In genomic region chr20:14488756-14489479, GRCh38 we compare ENCODE assay signal across 16 cellular contexts.
"Had no signal": no experiment of that assay in that cellular context is flagged by ENCODE, and none has a peak within 500 bp of the region (broad histone marks: within the 10 kb centered on the region; RNA-seq: fewer than 3 reads in every experiment).

No MANE protein-coding gene starts in this region.

- DNase-seq: activated CD4-positive, alpha-beta T cell treated with anti-CD3 and anti-CD28 coated beads, Interleukin-2, amount 10 ng/mL, durations not matched to agents 24 days and 14 days; activated CD4-positive, CD25-positive, alpha-beta regulatory T cell; activated CD8-positive, alpha-beta memory T cell treated with anti-CD3 and anti-CD28 coated beads, Interleukin-2, amount 50 U/mL, for 4 hours; activated CD8-positive, alpha-beta T cell treated with anti-CD3 and anti-CD28 coated beads, Interleukin-2, amount 10 ng/mL, durations not matched to agents 7 days and 5 days; activated naive CD4-positive, alpha-beta T cell treated with Interleukin-2 at 50 U/mL for 16 hours; activated naive CD8-positive, alpha-beta T cell treated with anti-CD3 and anti-CD28 coated beads, Interleukin-2, amount 50 U/mL, for 24 hours; aorta; left colon; lower lobe of right lung; midbrain; sigmoid colon; stimulated activated CD4-positive, alpha-beta T cell treated with anti-CD3 and anti-CD28 coated beads, Interleukin-1b, Interleukin-23, amount 100 ng/mL, for 48 hours; stomach; testis; upper lobe of left lung had no signal

- H3K36me3 ChIP-seq: breast epithelium, lower lobe of right lung, sigmoid colon, stomach, upper lobe of left lung had no signal

- H3K27me3 ChIP-seq: breast epithelium, sigmoid colon, stomach, testis, upper lobe of left lung had no signal

- H3K4me3 ChIP-seq: breast epithelium, lower lobe of right lung, sigmoid colon, stomach, testis, upper lobe of left lung had no signal

- H3K9me3 ChIP-seq: breast epithelium, lower lobe of right lung, sigmoid colon, stomach, testis, upper lobe of left lung had no signal
